Comparison of ENCODE assay signal across 9 cellular contexts in the genomic region with DNA sequence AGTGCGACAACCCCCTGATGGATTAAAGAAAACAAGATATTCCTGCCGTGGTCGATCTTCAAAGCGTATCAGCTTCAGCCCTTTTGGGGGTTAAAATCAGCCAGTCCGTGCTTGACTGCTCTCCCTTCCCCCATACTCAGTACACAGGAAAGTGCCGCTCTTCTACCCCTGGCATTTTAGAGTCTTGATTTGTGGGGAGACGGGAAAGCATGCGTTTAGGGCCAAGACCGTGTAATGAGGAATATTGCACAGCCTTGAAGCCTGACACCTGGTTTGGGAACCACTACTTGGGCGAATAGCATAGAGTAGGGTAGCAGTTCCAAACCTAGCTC. TPM values are rescaled to one million over a fixed set of nuclear protein-coding genes. Genes with fewer than 3 reads are reported as not detected.
A peak's percentile ranks its signal among the peaks of the same experiment; 100 is the strongest.
DNase-seq lines count a peak whose midpoint lies in the region; ATAC-seq and TF ChIP-seq lines count a peak whose summit lies in the region.
"Had no signal": no experiment of that assay in that cellular context is flagged by ENCODE, and none has a peak within 500 bp of the region (broad histone marks: within the 10 kb centered on the region; RNA-seq: fewer than 3 reads in every experiment).

No MANE protein-coding gene starts in this region.

- peak overlapping the region; percentile 100 for H3K4me3 Mint-ChIP-seq in natural killer cell

- TF ChIP-seq CTCF in BE2C (IDR thresholded peaks at IDR 0.05; ENCODE audit: low read depth, low read length) (no peak), natural killer cell (IDR thresholded peaks at IDR 0.05) (no peak)

- ATAC-seq in natural killer cell: peak in 1 of 3 donors; percentile 5

- H3K4me1 ChIP-seq in BE2C (no peaks in the 10 kb centered on the region), HUES64 (ENCODE audit: insufficient read depth, low read length) (peaks cover 6% of the 10 kb centered on the region; the same call in 1 of the 2 replicates)

- H3K9ac ChIP-seq in HUES64 (ENCODE audit: low read depth, low read length): peak overlapping the region; percentile 81

- intact Hi-C loops in natural killer cell (cut with micrococcal nuclease): no loop called here

- peak overlapping the region; percentile 43; the same call in 1 of the 2 replicates for H3K27ac ChIP-seq in HUES64 (ENCODE audit: low read depth, low read length)
- peak overlapping the region; percentile 80 for H3K27ac ChIP-seq in cingulate gyrus (ENCODE audit: low read depth, low read length)

- H3K36me3 Mint-ChIP-seq in natural killer cell: no peaks in the 10 kb centered on the region

- peaks cover under 1 to 12% of the 10 kb centered on the region in 2 donors for H3K27me3 Mint-ChIP-seq in natural killer cell (ENCODE audit: low read depth in 2 of 2)

- H3K9me3 Mint-ChIP-seq in natural killer cell: no peaks in the 10 kb centered on the region

- H3K4me3 ChIP-seq in BE2C (ENCODE audit: low read depth, low read length): peak overlapping the region; percentile 85
- peak overlapping the region; percentile 76 for H3K4me3 ChIP-seq in HUES64 (ENCODE audit: low read length)

- H3K36me3 ChIP-seq in BE2C: no peaks in the 10 kb centered on the region
- no peaks in the 10 kb centered on the region for H3K36me3 ChIP-seq in HUES64 (ENCODE audit: insufficient read depth, low read length)

- DNase-seq in BE2C (no peak), natural killer cell (no peak), AML-193 (lab: John Stamatoyannopoulos, UW) (no peak), NCI-H146 treated with DMSO at 0.1 percent for 48 hours (lab: John Stamatoyannopoulos, UW; ENCODE audit: unreplicated experiment) (no peak), NCI-H128 (lab: John Stamatoyannopoulos, UW; ENCODE audit: unreplicated experiment) (no peak), ecto neural progenitor cell (ENCODE audit: low spot score) (no peak)

- H3K9me3 ChIP-seq in BE2C: no peaks in the 10 kb centered on the region
- no peaks in the 10 kb centered on the region for H3K9me3 ChIP-seq in HUES64 (ENCODE audit: insufficient read depth, low read depth, low read length)

- WGBS in HUES64: 10% methylated on average over 10 of the region's 10 CpGs

- H3K4me1 Mint-ChIP-seq in natural killer cell: peaks cover 30 to 35% of the 10 kb centered on the region in 2 donors

- peak overlapping the region; percentile 97 to 99 for H3K27ac Mint-ChIP-seq in natural killer cell

- H3K27me3 ChIP-seq in BE2C: peaks cover 16% of the 10 kb centered on the region
- peaks cover 4% of the 10 kb centered on the region; the same call in 1 of the 2 replicates for H3K27me3 ChIP-seq in HUES64 (ENCODE audit: insufficient read depth, low read length)

RNA-seq across cellular contexts. Expression of a gene that starts 0.5 kb away (rescaled TPM):
- polyA plus RNA-seq in BE2C (2012; ENCODE audit: insufficient read depth, insufficient read length, low read depth): 65.7 TPM
- 23.9 TPM for polyA plus RNA-seq in HUES64 (2013, experiment 1 of 2)
- 25.2 TPM for polyA plus RNA-seq in HUES64 (2013, experiment 2 of 2)
- total RNA-seq in natural killer cell: 10 to 100 TPM; 22.4 to 39.2 (median 32.6) TPM

RNA-seq across cellular contexts. Expression of a gene that starts 29.0 kb away (rescaled TPM):
- polyA plus RNA-seq in BE2C (2012; ENCODE audit: insufficient read depth, insufficient read length, low read depth): 4.4 TPM
- polyA plus RNA-seq in HUES64 (2013, experiment 1 of 2): 0.20 TPM
- 0.19 TPM for polyA plus RNA-seq in HUES64 (2013, experiment 2 of 2)
- total RNA-seq in natural killer cell: under 1 TPM in 1 of 3 donors, not detected in 2; 0.33 TPM

RNA-seq across cellular contexts. Expression of a gene that starts 52.3 kb away (rescaled TPM):
- polyA plus RNA-seq in BE2C (2012; ENCODE audit: insufficient read depth, insufficient read length, low read depth): not detected
- not detected for polyA plus RNA-seq in HUES64 (2013, experiment 1 of 2)
- polyA plus RNA-seq in HUES64 (2013, experiment 2 of 2): not detected
- total RNA-seq in natural killer cell: not detected
- total RNA-seq: activated CD8-positive, alpha-beta memory T cell treated with anti-CD3 and anti-CD28 coated beads for 36 hours had no signal
